Comparison of ENCODE assay signal across 1 cellular context in the genomic region with DNA sequence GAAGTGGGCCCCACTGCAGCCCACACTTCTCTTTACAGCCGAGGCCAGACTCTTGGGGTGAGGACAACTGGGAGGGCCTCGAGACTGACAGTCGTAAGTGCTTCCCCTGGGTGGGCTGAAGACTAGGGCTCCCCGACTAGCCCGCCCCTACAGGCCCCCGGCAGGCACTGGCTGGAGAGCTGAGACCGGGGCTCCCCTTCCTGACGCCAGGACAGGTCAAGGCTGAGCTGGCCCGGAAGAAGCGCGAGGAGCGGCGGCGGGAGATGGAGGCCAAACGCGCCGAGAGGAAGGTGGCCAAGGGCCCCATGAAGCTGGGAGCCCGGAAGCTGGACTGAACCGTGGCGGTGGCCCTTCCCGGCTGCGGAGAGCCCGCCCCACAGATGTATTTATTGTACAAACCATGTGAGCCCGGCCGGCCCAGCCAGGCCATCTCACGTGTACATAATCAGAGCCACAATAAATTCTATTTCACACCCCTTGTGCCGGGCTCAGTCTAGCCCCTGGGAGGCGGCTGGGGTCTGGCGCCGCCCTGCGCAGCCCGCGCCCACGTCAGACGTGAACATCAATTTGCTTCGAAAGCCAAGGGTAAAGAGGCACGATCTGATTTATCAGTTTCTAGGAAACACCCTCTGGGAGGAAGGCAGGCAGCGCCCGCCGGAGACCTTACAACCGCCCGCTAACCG.
TF ChIP-seq lines count a peak whose summit lies in the region.

No MANE protein-coding gene starts in this region.

TF ChIP-seq in H1, 55 proteins besides CTCF, POLR2A, EP300 and RAD21:
- TF ChIP-seq JUN (IDR thresholded peaks at IDR 0.05; ENCODE audit: low read depth, low read length) (no peak), CHD1 (IDR thresholded peaks at IDR 0.05; ENCODE audit: low read depth, low read length) (no peak), EGR1 (IDR thresholded peaks at IDR 0.05; ENCODE audit: borderline replicate concordance, low read depth, low read length) (no peak), SRF (IDR thresholded peaks at IDR 0.05; ENCODE audit: low read depth, low read length) (no peak), CHD2 (IDR thresholded peaks at IDR 0.05; ENCODE audit: low read length) (no peak), SAP30 (IDR thresholded peaks at IDR 0.05; ENCODE audit: insufficient read depth, insufficient replicate concordance, low read length) (no peak), CBX8 (IDR thresholded peaks at IDR 0.05; ENCODE audit: borderline replicate concordance, low read depth, low read length) (no peak), CHD7 (IDR thresholded peaks at IDR 0.05; ENCODE audit: insufficient replicate concordance, low read length) (no peak), HDAC2 (IDR thresholded peaks at IDR 0.05; ENCODE audit: borderline replicate concordance in 1 of 2, low read depth in 2 of 2, low read length in 2 of 2) (no peak), PHF8 (conservative IDR thresholded peaks at IDR 0.05; ENCODE audit: low read depth, low read length) (no peak), GABPA (IDR thresholded peaks at IDR 0.05; ENCODE audit: borderline replicate concordance, insufficient read depth, low read length) (no peak), SIX5 (IDR thresholded peaks at IDR 0.05; ENCODE audit: low read depth, low read length) (no peak), FOSL1 (IDR thresholded peaks at IDR 0.05; ENCODE audit: insufficient read depth, low read depth, low read length) (no peak)
- TF ChIP-seq, protein P1, sequence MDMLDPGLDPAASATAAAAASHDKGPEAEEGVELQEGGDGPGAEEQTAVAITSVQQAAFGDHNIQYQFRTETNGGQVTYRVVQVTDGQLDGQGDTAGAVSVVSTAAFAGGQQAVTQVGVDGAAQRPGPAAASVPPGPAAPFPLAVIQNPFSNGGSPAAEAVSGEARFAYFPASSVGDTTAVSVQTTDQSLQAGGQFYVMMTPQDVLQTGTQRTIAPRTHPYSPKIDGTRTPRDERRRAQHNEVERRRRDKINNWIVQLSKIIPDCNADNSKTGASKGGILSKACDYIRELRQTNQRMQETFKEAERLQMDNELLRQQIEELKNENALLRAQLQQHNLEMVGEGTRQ (IDR thresholded peaks at IDR 0.05; ENCODE audit: low read length) = no peak
- TF ChIP-seq, protein P2, sequence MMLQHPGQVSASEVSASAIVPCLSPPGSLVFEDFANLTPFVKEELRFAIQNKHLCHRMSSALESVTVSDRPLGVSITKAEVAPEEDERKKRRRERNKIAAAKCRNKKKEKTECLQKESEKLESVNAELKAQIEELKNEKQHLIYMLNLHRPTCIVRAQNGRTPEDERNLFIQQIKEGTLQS (IDR thresholded peaks at IDR 0.05; ENCODE audit: insufficient read depth, low read depth, low read length) = no peak
